9 cellular contexts compared by ENCODE assay signal in the genomic region with DNA sequence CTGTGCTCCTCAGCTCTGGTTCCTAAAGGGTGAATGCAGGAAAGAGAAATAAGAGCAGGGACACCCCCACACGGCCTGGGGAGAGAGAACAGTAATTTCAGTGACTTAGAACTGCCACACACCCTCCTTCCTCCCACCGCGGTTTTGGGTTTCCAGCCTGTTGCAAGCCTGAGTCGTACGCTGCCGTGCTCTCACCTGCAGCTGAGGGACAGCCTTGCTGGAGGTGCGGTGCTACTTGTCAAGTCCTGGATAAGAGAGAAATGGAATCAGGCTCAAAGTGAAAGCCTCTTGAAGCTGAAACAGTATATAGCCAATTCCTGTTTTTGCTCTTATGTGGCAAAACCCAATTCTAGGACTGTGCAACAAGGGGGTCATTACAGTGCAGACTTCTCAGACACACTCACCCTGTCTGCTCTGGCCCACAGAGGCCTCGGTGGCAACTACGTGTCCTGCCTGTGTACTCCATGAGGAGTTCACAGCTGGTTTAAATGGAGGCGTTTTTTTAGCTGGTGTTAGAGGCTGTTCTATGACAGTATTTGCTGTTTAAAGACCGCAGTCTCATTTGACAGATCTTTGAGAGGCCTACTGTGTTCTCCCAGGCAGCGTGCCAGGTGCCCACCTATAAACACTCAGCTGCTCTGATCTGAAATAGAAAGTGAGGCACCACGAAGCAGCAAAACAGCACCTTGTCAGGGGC. TPM values are rescaled to one million over a fixed set of nuclear protein-coding genes. Genes with fewer than 3 reads are reported as not detected.
A peak's percentile ranks its signal among the peaks of the same experiment; 100 is the strongest.
DNase-seq lines count a peak whose midpoint lies in the region; ATAC-seq and TF ChIP-seq lines count a peak whose summit lies in the region.
"Had no signal": no experiment of that assay in that cellular context is flagged by ENCODE, and none has a peak within 500 bp of the region (broad histone marks: within the 10 kb centered on the region; RNA-seq: fewer than 3 reads in every experiment).

No MANE protein-coding gene starts in this region.

- TF ChIP-seq CTCF in progenitor cell of endocrine pancreas (IDR thresholded peaks at IDR 0.05; ENCODE audit: unreplicated experiment) (no peak), smooth muscle cell (IDR thresholded peaks at IDR 0.05; ENCODE audit: borderline replicate concordance, insufficient read depth, poor library complexity, severe bottlenecking) (no peak)

- H3K9me3 ChIP-seq in smooth muscle cell (replicated peaks; ENCODE audit: low read depth): no peaks in the 10 kb centered on the region

- no peaks in the 10 kb centered on the region for H3K9me3 Mint-ChIP-seq in progenitor cell of endocrine pancreas (ENCODE audit: low read depth)

- peaks cover 40% of the 10 kb centered on the region for H4K20me1 ChIP-seq in smooth muscle cell (ENCODE audit: low read depth)

- H3K4me1 ChIP-seq in smooth muscle cell (ENCODE audit: low read depth): no peaks in the 10 kb centered on the region

- no peak overlapping the region for H3K4me2 ChIP-seq in smooth muscle cell

- H3K36me3 Mint-ChIP-seq in progenitor cell of endocrine pancreas (ENCODE audit: insufficient read depth): no peaks in the 10 kb centered on the region

- H3K79me2 ChIP-seq in smooth muscle cell (ENCODE audit: low read depth): no peaks in the 10 kb centered on the region

- no peaks in the 10 kb centered on the region for H3F3A ChIP-seq in smooth muscle cell (ENCODE audit: low read depth)

- no peak overlapping the region for H3K4me3 ChIP-seq in smooth muscle cell

- H3K4me3 Mint-ChIP-seq in progenitor cell of endocrine pancreas (ENCODE audit: low read depth): no peak overlapping the region

- DNase-seq in activated CD4-positive, alpha-beta T cell treated with anti-CD3 and anti-CD28 coated beads for 4 hours: peak; percentile 82 to 83
- DNase-seq in dermis blood vessel endothelial cell (peak; percentile 14), progenitor cell of endocrine pancreas (ENCODE audit: low spot score, unreplicated experiment) (no peak), ureter (ENCODE audit: low spot score) (peak; percentile 65), NCI-H1930 (lab: John Stamatoyannopoulos, UW) (no peak), smooth muscle cell (lab: John Stamatoyannopoulos, UW; ENCODE audit: unreplicated experiment) (no peak)

- peak overlapping the region; percentile 73 for H3K27ac Mint-ChIP-seq in progenitor cell of endocrine pancreas

- 76% methylated on average over 13 of the region's 13 CpGs for WGBS in smooth muscle cell (ENCODE audit: low lambda C conversion rate)

- no peak overlapping the region for H3K27ac ChIP-seq in smooth muscle cell (ENCODE audit: low read depth)

- H3K27me3 Mint-ChIP-seq in progenitor cell of endocrine pancreas: no peaks in the 10 kb centered on the region

- H3K4me1 Mint-ChIP-seq in progenitor cell of endocrine pancreas (ENCODE audit: low read depth): peaks cover 26% of the 10 kb centered on the region

- no peak overlapping the region for H3K9ac ChIP-seq in smooth muscle cell (ENCODE audit: low read depth)

- H2AFZ ChIP-seq in smooth muscle cell (ENCODE audit: low read depth): no peak overlapping the region

- no peaks in the 10 kb centered on the region for H3K36me3 ChIP-seq in smooth muscle cell (ENCODE audit: low read depth)

- H3K27me3 ChIP-seq in smooth muscle cell (ENCODE audit: low read depth): no peaks in the 10 kb centered on the region

- ATAC-seq in GM19351 (IDR thresholded peaks at IDR 0.05; ENCODE audit: unreplicated experiment): peak; percentile 86
- peak; percentile 70 for ATAC-seq in HG03354 (IDR thresholded peaks at IDR 0.05; ENCODE audit: poor library complexity, severe bottlenecking, unreplicated experiment)

RNA-seq across cellular contexts. Expression of gene TBC1D2B, which starts 42.9 kb away (rescaled TPM):
- total RNA-seq in dermis blood vessel endothelial cell: 26.2 and 43.8 TPM in 2 replicates
- total RNA-seq in progenitor cell of endocrine pancreas: 10.8 and 15.4 TPM in 2 replicates
- 103 TPM for total RNA-seq in ureter
- 19.4 and 31.9 TPM in 2 replicates for total RNA-seq in smooth muscle cell
- polyA plus RNA-seq in smooth muscle cell: 14.2 and 16.1 TPM in 2 replicates

RNA-seq across cellular contexts. Expression of gene SH2D7, which starts 57.7 kb away (rescaled TPM):
- total RNA-seq in dermis blood vessel endothelial cell (not detected in 2 replicates), progenitor cell of endocrine pancreas (not detected in 2 replicates), ureter (not detected), smooth muscle cell (not detected in 2 replicates)
- 0.07 and 0.34 TPM in 2 replicates for polyA plus RNA-seq in smooth muscle cell
- total RNA-seq: SK-MEL-5 had no signal

Comparison
In these comparisons a context has a peak if more than half of its experiments do, and no peak if none do; other contexts are left out.
1. DNase-seq: peak in activated CD4-positive, alpha-beta T cell treated with anti-CD3 and anti-CD28 coated beads for 4 hours (2 of 2), dermis blood vessel endothelial cell (single experiment) and ureter (single experiment); none in progenitor cell of endocrine pancreas (single experiment), NCI-H1930 (0 of 2) and smooth muscle cell (single experiment).